ENCODE assay signal across 20 cellular contexts in the genomic region with DNA sequence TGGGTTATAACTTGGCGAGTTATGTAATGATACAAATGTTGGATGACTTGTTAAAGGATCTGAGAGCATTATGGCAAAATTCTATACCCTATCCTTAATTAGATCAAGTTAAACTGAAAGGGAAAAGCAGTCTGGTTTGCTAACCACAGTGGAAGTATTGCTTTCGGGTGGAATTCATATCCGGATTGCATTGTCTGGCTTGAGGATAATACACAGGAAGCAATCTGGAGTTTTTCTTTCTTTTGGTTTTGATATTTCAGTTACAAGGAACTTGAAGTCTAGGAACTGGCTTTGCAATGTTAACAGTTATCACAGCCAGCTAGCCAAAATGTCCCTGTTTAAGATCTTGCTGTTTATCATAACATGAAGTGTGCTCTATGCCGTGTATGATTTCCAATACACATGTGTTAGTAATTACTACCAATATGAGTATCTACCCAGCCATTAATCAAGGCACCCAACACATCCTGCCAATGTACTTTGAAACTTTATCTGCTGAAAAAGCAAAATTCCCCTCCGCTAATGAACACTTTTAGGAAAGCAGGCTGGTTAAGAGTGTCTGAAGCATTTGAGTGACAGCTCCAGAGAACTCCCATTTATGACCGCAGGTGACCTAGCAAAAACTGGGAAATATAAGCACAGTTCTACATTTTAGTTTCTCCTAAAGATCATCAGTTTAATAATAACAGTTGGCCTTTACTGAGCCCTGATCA.
DNase-seq lines count a peak whose midpoint lies in the region; ATAC-seq and TF ChIP-seq lines count a peak whose summit lies in the region.
"Had no signal": no experiment of that assay in that cellular context is flagged by ENCODE, and none has a peak within 500 bp of the region (broad histone marks: within the 10 kb centered on the region; RNA-seq: fewer than 3 reads in every experiment).

No MANE protein-coding gene starts in this region.

- DNase-seq in EH (ENCODE audit: low read depth) (peak; percentile 45), astrocyte of the hippocampus (ENCODE audit: low read depth, low spot score) (peak; percentile 43), fibroblast of peridontal ligament (ENCODE audit: extremely low read depth) (peak; percentile 70), sigmoid colon (no peak), C1 segment of cervical spinal cord (lab: John Stamatoyannopoulos, UW) (no peak), NCI-H2196 treated with DMSO at 0.1 percent for 48 hours (lab: John Stamatoyannopoulos, UW; ENCODE audit: unreplicated experiment) (no peak)
- DNase-seq in activated CD4-positive, alpha-beta T cell treated with anti-CD3 and anti-CD28 coated beads, Interleukin-2, amount 10 ng/mL, durations not matched to agents 7 days and 5 days: no peak
- DNase-seq: activated naive CD8-positive, alpha-beta T cell treated with anti-CD3 and anti-CD28 coated beads, Interleukin-2, amount 10 ng/mL, durations not matched to agents 7 days and 5 days; activated T-cell treated with anti-CD3 and anti-CD28 coated beads, Interleukin-2, amount 50 U/mL, for 1 hour; DMS 273 treated with DMSO at 0.1 percent for 48 hours; effector CD4-positive, alpha-beta T cell; H7; hippocampal formation; left lung; NCI-H1930; NCI-H748 treated with DMSO at 0.1 percent for 48 hours; T-helper 17 cell had no signal

- TF ChIP-seq CTCF in sigmoid colon (IDR thresholded peaks at IDR 0.05): no peak

- H3K9me3 Mint-ChIP-seq in activated CD4-positive, alpha-beta T cell treated with anti-CD3 and anti-CD28 coated beads, Interleukin-2, amount 10 ng/mL, durations not matched to agents 7 days and 5 days: no peaks in the 10 kb centered on the region
- H3K9me3 Mint-ChIP-seq: activated naive CD8-positive, alpha-beta T cell treated with anti-CD3 and anti-CD28 coated beads, Interleukin-2, amount 10 ng/mL, durations not matched to agents 7 days and 5 days; neural crest cell had no signal

- H3K4me3 Mint-ChIP-seq in activated CD4-positive, alpha-beta T cell treated with anti-CD3 and anti-CD28 coated beads, Interleukin-2, amount 10 ng/mL, durations not matched to agents 7 days and 5 days: no peak overlapping the region
- H3K4me3 Mint-ChIP-seq: activated naive CD8-positive, alpha-beta T cell treated with anti-CD3 and anti-CD28 coated beads, Interleukin-2, amount 10 ng/mL, durations not matched to agents 7 days and 5 days; neural crest cell; T-helper 17 cell had no signal

- no peaks in the 10 kb centered on the region for H3K36me3 Mint-ChIP-seq in activated CD4-positive, alpha-beta T cell treated with anti-CD3 and anti-CD28 coated beads, Interleukin-2, amount 10 ng/mL, durations not matched to agents 7 days and 5 days (ENCODE audit: low read depth)
- H3K36me3 Mint-ChIP-seq: activated naive CD8-positive, alpha-beta T cell treated with anti-CD3 and anti-CD28 coated beads, Interleukin-2, amount 10 ng/mL, durations not matched to agents 7 days and 5 days had no signal

- TF ChIP-seq EP300 in sigmoid colon (IDR thresholded peaks at IDR 0.05): no peak

- H3K4me3 ChIP-seq in sigmoid colon: peak overlapping the region in 1 of 4 donors; percentile 15
- H3K4me3 ChIP-seq: left lung had no signal

- H3K27ac ChIP-seq in sigmoid colon: peak overlapping the region in 3 of 4 donors; percentile 64 to 74 (median 73)

- no peak for ATAC-seq in HG02840 (IDR thresholded peaks at IDR 0.05; ENCODE audit: low FRiP score, unreplicated experiment)
- ATAC-seq: left lung, Panc1, T-helper 17 cell had no signal

- CTCF ChIA-PET in activated CD4-positive, alpha-beta T cell treated with anti-CD3 and anti-CD28 coated beads, Interleukin-2, amount 10 ng/mL, durations not matched to agents 7 days and 5 days (lab: Charles Lee): interaction anchor here (0.7 kb wide), 1 partner anchor 190 kb away, joined by 3 read pairs; no protein-coding TSS in a partner anchor

- POLR2A ChIA-PET in activated CD4-positive, alpha-beta T cell treated with anti-CD3 and anti-CD28 coated beads, Interleukin-2, amount 10 ng/mL, durations not matched to agents 7 days and 5 days (lab: Charles Lee): no interaction called here

- H3K27ac Mint-ChIP-seq in activated CD4-positive, alpha-beta T cell treated with anti-CD3 and anti-CD28 coated beads, Interleukin-2, amount 10 ng/mL, durations not matched to agents 7 days and 5 days: no peak overlapping the region
- H3K27ac Mint-ChIP-seq: activated naive CD8-positive, alpha-beta T cell treated with anti-CD3 and anti-CD28 coated beads, Interleukin-2, amount 10 ng/mL, durations not matched to agents 7 days and 5 days; T-helper 17 cell had no signal

- TF ChIP-seq POLR2A in sigmoid colon (IDR thresholded peaks at IDR 0.05): no peak

- no peaks in the 10 kb centered on the region for H3K36me3 ChIP-seq in sigmoid colon
- H3K36me3 ChIP-seq: left lung had no signal

- no peaks in the 10 kb centered on the region for H3K9me3 ChIP-seq in sigmoid colon
- H3K9me3 ChIP-seq: left lung had no signal

- no peaks in the 10 kb centered on the region for H3K27me3 ChIP-seq in sigmoid colon
- H3K27me3 ChIP-seq: left lung had no signal

- peaks cover 0 to 30% (median 16%) of the 10 kb centered on the region in 4 donors for H3K4me1 ChIP-seq in sigmoid colon
- H3K4me1 ChIP-seq: left lung had no signal

- WGBS in sigmoid colon, 2 donors: 64 to 82% methylated on average over 6 of the region's 6 CpGs

- H3K27me3 Mint-ChIP-seq in activated CD4-positive, alpha-beta T cell treated with anti-CD3 and anti-CD28 coated beads, Interleukin-2, amount 10 ng/mL, durations not matched to agents 7 days and 5 days: peaks cover 8% of the 10 kb centered on the region

- H3K4me1 Mint-ChIP-seq in activated CD4-positive, alpha-beta T cell treated with anti-CD3 and anti-CD28 coated beads, Interleukin-2, amount 10 ng/mL, durations not matched to agents 7 days and 5 days: no peaks in the 10 kb centered on the region
- H3K4me1 Mint-ChIP-seq: activated naive CD8-positive, alpha-beta T cell treated with anti-CD3 and anti-CD28 coated beads, Interleukin-2, amount 10 ng/mL, durations not matched to agents 7 days and 5 days; T-helper 17 cell had no signal

- intact Hi-C loops in sigmoid colon (cut with DNase I): no loop called here

Comparison
In these comparisons a context has a peak if more than half of its experiments do, and no peak if none do; other contexts are left out.
1. DNase-seq: peak in EH (single experiment), astrocyte of the hippocampus (single experiment) and fibroblast of peridontal ligament (single experiment); none in sigmoid colon (single experiment), activated CD4-positive, alpha-beta T cell treated with anti-CD3 and anti-CD28 coated beads, Interleukin-2, amount 10 ng/mL, durations not matched to agents 7 days and 5 days (single experiment), C1 segment of cervical spinal cord (0 of 14) and NCI-H2196 treated with DMSO at 0.1 percent for 48 hours (single experiment).